11 cellular contexts compared by ENCODE assay signal in the genomic region with DNA sequence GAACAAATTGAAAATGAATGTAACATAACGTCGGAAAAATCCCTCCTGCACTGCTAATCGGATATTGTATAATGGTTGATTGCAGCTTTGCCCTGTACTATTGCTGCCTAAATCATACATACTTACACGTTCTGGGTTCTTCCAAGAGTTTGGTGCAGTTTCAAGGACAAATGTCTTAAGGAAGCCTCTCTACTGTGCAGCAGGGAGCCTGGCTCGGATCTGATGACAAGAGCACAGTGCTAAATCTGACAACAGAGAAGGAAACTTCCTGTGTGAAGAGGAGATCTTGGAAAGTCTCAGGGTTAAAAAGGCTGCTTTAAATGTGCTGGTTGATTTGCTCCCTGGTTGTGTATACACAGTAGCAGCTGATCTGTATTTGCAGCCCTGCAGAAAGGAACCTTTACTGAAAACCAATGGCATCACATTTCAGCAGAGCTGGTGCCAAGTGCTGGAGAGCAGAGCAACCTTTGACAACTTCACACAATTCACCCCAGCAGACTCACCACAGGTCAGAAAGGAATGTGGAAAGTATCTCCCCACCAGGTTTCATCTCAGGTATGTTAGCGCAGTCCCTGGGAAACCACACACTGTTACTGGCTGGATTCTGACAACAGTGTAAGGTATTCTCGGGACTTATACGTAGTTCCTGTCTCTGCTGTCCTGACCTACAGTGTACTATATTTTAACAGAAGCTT.
A peak's percentile ranks its signal among the peaks of the same experiment; 100 is the strongest.
DNase-seq lines count a peak whose midpoint lies in the region; ATAC-seq and TF ChIP-seq lines count a peak whose summit lies in the region.
"Had no signal": no experiment of that assay in that cellular context is flagged by ENCODE, and none has a peak within 500 bp of the region (broad histone marks: within the 10 kb centered on the region; RNA-seq: fewer than 3 reads in every experiment).

No MANE protein-coding gene starts in this region.

- TF ChIP-seq CTCF in body of pancreas (IDR thresholded peaks at IDR 0.05) = no peak

- peak; percentile 40 for DNase-seq in NCI-H2029 (lab: John Stamatoyannopoulos, UW)
- DNase-seq in body of pancreas = peak in 3 of 4 donors; percentile 45 to 59 (median 54)
- DNase-seq in iPS-NIHi11 (ENCODE audit: low spot score) = peak; percentile 29
- DNase-seq in NCI-H1694 (lab: John Stamatoyannopoulos, UW) = no peak
- DNase-seq in NCI-H187 treated with DMSO at 0.1 percent for 48 hours (lab: John Stamatoyannopoulos, UW) = no peak
- DNase-seq: left colon, NCI-H226, spleen had no signal

- intact Hi-C loops in body of pancreas (cut with DNase I) = no loop called here

- no peaks in the 10 kb centered on the region for H3K27me3 ChIP-seq in body of pancreas
- H3K27me3 ChIP-seq in skeletal muscle satellite cell (ENCODE audit: control insufficient read depth, insufficient read depth, low read length) = peaks cover 18% of the 10 kb centered on the region
- H3K27me3 ChIP-seq: spleen had no signal

- H3K4me1 ChIP-seq in body of pancreas (peaks cover 32% of the 10 kb centered on the region), skeletal muscle satellite cell (ENCODE audit: control insufficient read depth, insufficient read depth, low read length) (no peaks in the 10 kb centered on the region)

- peak in 1 of 3 donors; percentile 24 for TF ChIP-seq POLR2A in body of pancreas (IDR thresholded peaks at IDR 0.05)

- no peak overlapping the region for H3K9ac ChIP-seq in skeletal muscle satellite cell (ENCODE audit: low read depth, low read length)

- no peaks in the 10 kb centered on the region for H3K9me3 ChIP-seq in body of pancreas
- H3K9me3 ChIP-seq in skeletal muscle satellite cell (replicated peaks; ENCODE audit: low read length) = no peaks in the 10 kb centered on the region
- H3K9me3 ChIP-seq: spleen had no signal

- no peak overlapping the region for H3K4me3 ChIP-seq in body of pancreas
- no peak overlapping the region for H3K4me3 ChIP-seq in skeletal muscle satellite cell (ENCODE audit: low read length)

- WGBS in body of pancreas, 2 donors = 12 to 14% methylated on average over 8 of the region's 8 CpGs

- peak overlapping the region; percentile 36 to 79 (median 57) for H3K27ac ChIP-seq in body of pancreas

- H3K36me3 ChIP-seq in body of pancreas (replicated peaks in 1 of 2; ENCODE audit: insufficient read depth in 1 of 2, low read depth in 2 of 2) (no peaks in the 10 kb centered on the region), skeletal muscle satellite cell (ENCODE audit: insufficient read depth, low read length) (no peaks in the 10 kb centered on the region)
- H3K36me3 ChIP-seq: spleen had no signal

- peak overlapping the region; percentile 28 for H3K4me2 ChIP-seq in skeletal muscle satellite cell (ENCODE audit: low read length)

- ATAC-seq in body of pancreas (peak; percentile 68), GM21576 (IDR thresholded peaks at IDR 0.05; ENCODE audit: unreplicated experiment) (no peak), GM21528 (IDR thresholded peaks at IDR 0.05; ENCODE audit: low FRiP score, unreplicated experiment) (no peak)
- ATAC-seq: left colon had no signal

Comparison
In these comparisons a context has a peak if more than half of its experiments do, and no peak if none do; other contexts are left out.
1. DNase-seq: peak in NCI-H2029 (single experiment), body of pancreas (3 of 4) and iPS-NIHi11 (single experiment); none in NCI-H1694 (single experiment) and NCI-H187 treated with DMSO at 0.1 percent for 48 hours (single experiment).